Comparison of ENCODE assay signal across 8 cellular contexts in the genomic region with DNA sequence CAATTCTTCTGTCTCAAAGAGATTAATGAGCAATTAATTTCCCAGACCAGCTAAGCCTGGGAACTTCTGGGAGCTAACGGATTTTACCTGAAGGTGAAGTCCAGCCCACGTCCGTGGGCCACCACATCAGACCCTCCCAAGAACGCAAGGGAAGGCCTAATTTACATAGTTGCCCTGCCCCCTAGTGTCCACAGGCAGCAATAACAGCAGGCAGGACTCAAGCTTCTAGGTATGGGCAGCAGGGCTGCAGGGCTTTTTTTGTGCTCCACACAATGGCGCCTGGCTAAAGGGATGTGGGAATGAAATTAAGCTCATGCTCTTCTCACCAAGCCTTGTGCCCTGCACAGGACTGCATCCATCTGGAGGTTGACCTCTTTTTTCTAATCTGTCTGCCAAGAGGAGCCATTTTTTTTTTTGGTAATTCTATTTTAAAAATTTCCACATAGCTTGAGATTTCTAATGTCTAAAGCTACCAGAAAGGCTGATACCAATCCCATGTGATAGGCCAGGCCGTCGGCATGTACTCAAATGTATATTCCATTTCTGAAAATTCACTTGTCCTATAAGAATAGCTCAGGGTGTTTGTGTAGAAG.
DNase-seq lines count a peak whose midpoint lies in the region; ATAC-seq and TF ChIP-seq lines count a peak whose summit lies in the region.

No MANE protein-coding gene starts in this region.

- intact Hi-C loops in upper lobe of right lung (cut with DNase I): no loop called here

- H3K4me1 Mint-ChIP-seq in activated T-cell treated with anti-CD3 and anti-CD28 coated beads, Interleukin-2, amount 50 U/mL, for 4 hours (ENCODE audit: low read depth): no peaks in the 10 kb centered on the region

- no peaks in the 10 kb centered on the region for H3K79me2 ChIP-seq in osteoblast (ENCODE audit: insufficient read depth, low read length)

- ATAC-seq in GM18861 (IDR thresholded peaks at IDR 0.05; ENCODE audit: unreplicated experiment) (peak; percentile 38), HG03520 (IDR thresholded peaks at IDR 0.05; ENCODE audit: unreplicated experiment) (peak; percentile 55), upper lobe of right lung (peak; percentile 92)
- ATAC-seq in activated T-cell treated with anti-CD3 and anti-CD28 coated beads, Interleukin-2, amount 50 U/mL, for 4 hours: peak; percentile 37 to 62

- H2AFZ ChIP-seq in osteoblast (ENCODE audit: low read length): no peak overlapping the region

- no peaks in the 10 kb centered on the region for H3K4me1 ChIP-seq in osteoblast (ENCODE audit: insufficient read depth, low read length)
- peaks cover 6% of the 10 kb centered on the region for H3K4me1 ChIP-seq in upper lobe of right lung

- peak overlapping the region; percentile 36 for H3K4me2 ChIP-seq in osteoblast (ENCODE audit: insufficient read depth, low read length)

- no peak overlapping the region for H3K27ac ChIP-seq in osteoblast (ENCODE audit: low read depth, low read length)
- H3K27ac ChIP-seq in upper lobe of right lung: no peak overlapping the region

- H3K36me3 Mint-ChIP-seq in activated T-cell treated with anti-CD3 and anti-CD28 coated beads, Interleukin-2, amount 50 U/mL, for 4 hours (ENCODE audit: insufficient read depth): no peaks in the 10 kb centered on the region

- no peaks in the 10 kb centered on the region for H3K9me3 Mint-ChIP-seq in activated T-cell treated with anti-CD3 and anti-CD28 coated beads, Interleukin-2, amount 50 U/mL, for 4 hours

- no peaks in the 10 kb centered on the region for H4K20me1 ChIP-seq in osteoblast (ENCODE audit: insufficient read depth, low read length)

- H3K27me3 Mint-ChIP-seq in activated T-cell treated with anti-CD3 and anti-CD28 coated beads, Interleukin-2, amount 50 U/mL, for 4 hours (ENCODE audit: low read depth): no peaks in the 10 kb centered on the region

- H3K9me3 ChIP-seq in osteoblast (ENCODE audit: low read depth, low read length): no peaks in the 10 kb centered on the region
- no peaks in the 10 kb centered on the region for H3K9me3 ChIP-seq in upper lobe of right lung

- H3K36me3 ChIP-seq in osteoblast (ENCODE audit: insufficient read depth, low read length) (no peaks in the 10 kb centered on the region), upper lobe of right lung (no peaks in the 10 kb centered on the region)

- H3K4me3 ChIP-seq in osteoblast (ENCODE audit: insufficient read depth, low read length) (no peak overlapping the region), upper lobe of right lung (no peak overlapping the region)

- peak; percentile 93 for TF ChIP-seq CTCF in AG09319 (IDR thresholded peaks at IDR 0.05; ENCODE audit: low read depth, low read length)
- peak; percentile 94 for TF ChIP-seq CTCF in osteoblast (IDR thresholded peaks at IDR 0.05; ENCODE audit: extremely low read depth, low read depth, low read length)
- peak; percentile 80 for TF ChIP-seq CTCF in upper lobe of right lung (IDR thresholded peaks at IDR 0.05)

- H3K4me3 Mint-ChIP-seq in activated T-cell treated with anti-CD3 and anti-CD28 coated beads, Interleukin-2, amount 50 U/mL, for 4 hours: no peak overlapping the region

- H3K27me3 ChIP-seq in osteoblast (ENCODE audit: insufficient read depth, low read length): peaks cover 27% of the 10 kb centered on the region
- no peaks in the 10 kb centered on the region for H3K27me3 ChIP-seq in upper lobe of right lung

- DNase-seq in AG09319 (ENCODE audit: extremely low read depth, low read depth): no peak
- peak; percentile 85 for DNase-seq in OCI-M1 (lab: John Stamatoyannopoulos, UW)
- DNase-seq in activated T-cell treated with anti-CD3 and anti-CD28 coated beads, Interleukin-2, amount 50 U/mL, for 4 hours: peak; percentile 37
- DNase-seq in fibroblast of the conjunctiva (ENCODE audit: low read depth): peak; percentile 46
- peak; percentile 67 for DNase-seq in osteoblast (ENCODE audit: insufficient read length, low spot score, missing footprints)
- peak; percentile 58 for DNase-seq in upper lobe of right lung

Comparison
In these comparisons a context has a peak if more than half of its experiments do, and no peak if none do; other contexts are left out.
1. ATAC-seq: peak in every context shown above with its lines; median percentile 92 in upper lobe of right lung; 55 in HG03520; 50 in activated T-cell treated with anti-CD3 and anti-CD28 coated beads, Interleukin-2, amount 50 U/mL, for 4 hours; 38 in GM18861.